In genomic region chr1:25279693-25280111, GRCh38 we compare ENCODE assay signal across 1 cellular context.
A peak's percentile ranks its signal among the peaks of the same experiment; 100 is the strongest.
TF ChIP-seq lines count a peak whose summit lies in the region.
"Not testable (repeated sequence)": the region's sequence is repeated elsewhere in the genome, so short reads cannot be mapped to it uniquely, and the experiment has no call there.

No MANE protein-coding gene starts in this region.

TF ChIP-seq in K562, 482 proteins besides CTCF, POLR2A, EP300 and RAD21 (continued from another document and continues in another):
- TF ChIP-seq, protein P1, sequence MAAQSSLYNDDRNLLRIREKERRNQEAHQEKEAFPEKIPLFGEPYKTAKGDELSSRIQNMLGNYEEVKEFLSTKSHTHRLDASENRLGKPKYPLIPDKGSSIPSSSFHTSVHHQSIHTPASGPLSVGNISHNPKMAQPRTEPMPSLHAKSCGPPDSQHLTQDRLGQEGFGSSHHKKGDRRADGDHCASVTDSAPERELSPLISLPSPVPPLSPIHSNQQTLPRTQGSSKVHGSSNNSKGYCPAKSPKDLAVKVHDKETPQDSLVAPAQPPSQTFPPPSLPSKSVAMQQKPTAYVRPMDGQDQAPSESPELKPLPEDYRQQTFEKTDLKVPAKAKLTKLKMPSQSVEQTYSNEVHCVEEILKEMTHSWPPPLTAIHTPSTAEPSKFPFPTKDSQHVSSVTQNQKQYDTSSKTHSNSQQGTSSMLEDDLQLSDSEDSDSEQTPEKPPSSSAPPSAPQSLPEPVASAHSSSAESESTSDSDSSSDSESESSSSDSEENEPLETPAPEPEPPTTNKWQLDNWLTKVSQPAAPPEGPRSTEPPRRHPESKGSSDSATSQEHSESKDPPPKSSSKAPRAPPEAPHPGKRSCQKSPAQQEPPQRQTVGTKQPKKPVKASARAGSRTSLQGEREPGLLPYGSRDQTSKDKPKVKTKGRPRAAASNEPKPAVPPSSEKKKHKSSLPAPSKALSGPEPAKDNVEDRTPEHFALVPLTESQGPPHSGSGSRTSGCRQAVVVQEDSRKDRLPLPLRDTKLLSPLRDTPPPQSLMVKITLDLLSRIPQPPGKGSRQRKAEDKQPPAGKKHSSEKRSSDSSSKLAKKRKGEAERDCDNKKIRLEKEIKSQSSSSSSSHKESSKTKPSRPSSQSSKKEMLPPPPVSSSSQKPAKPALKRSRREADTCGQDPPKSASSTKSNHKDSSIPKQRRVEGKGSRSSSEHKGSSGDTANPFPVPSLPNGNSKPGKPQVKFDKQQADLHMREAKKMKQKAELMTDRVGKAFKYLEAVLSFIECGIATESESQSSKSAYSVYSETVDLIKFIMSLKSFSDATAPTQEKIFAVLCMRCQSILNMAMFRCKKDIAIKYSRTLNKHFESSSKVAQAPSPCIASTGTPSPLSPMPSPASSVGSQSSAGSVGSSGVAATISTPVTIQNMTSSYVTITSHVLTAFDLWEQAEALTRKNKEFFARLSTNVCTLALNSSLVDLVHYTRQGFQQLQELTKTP (IDR thresholded peaks at IDR 0.05; ENCODE audit: low read depth in 1 of 2, partially characterized antibody in 2 of 2) = peak in 1 of 2 experiments; percentile 36
- TF ChIP-seq LEF1 (IDR thresholded peaks at IDR 0.05) (peak; percentile 62), TFAP4 (CRISPR knock-in tag; IDR thresholded peaks at IDR 0.05; ENCODE audit: borderline replicate concordance) (peak; percentile 91), ZC3H8 (IDR thresholded peaks at IDR 0.05) (peak; percentile 21; the same call in 1 of the 2 replicates), ELF4 (CRISPR knock-in tag; IDR thresholded peaks at IDR 0.05) (peak; percentile 12; the same call in 1 of the 2 replicates), ZNF584 (CRISPR knock-in tag; IDR thresholded peaks at IDR 0.05; ENCODE audit: low read depth) (peak; percentile 66; the same call in 1 of the 2 replicates), ARID1B (IDR thresholded peaks at IDR 0.05) (peak; percentile 97), POLR2AphosphoS5 (IDR thresholded peaks at IDR 0.05; ENCODE audit: control insufficient read depth, insufficient read depth, low read depth, low read length) (peak; percentile 87), C11orf30 (IDR thresholded peaks at IDR 0.05; ENCODE audit: low read depth) (0 out of 2 replicates have a peak, but pooled peaks have one; percentile 22), SMARCA4 (IDR thresholded peaks at IDR 0.05) (peak; percentile 92), ZEB2 (IDR thresholded peaks at IDR 0.05) (peak; percentile 81), CTBP1 (IDR thresholded peaks at IDR 0.05; ENCODE audit: borderline replicate concordance) (peak; percentile 99), VEZF1 (CRISPR knock-in tag; IDR thresholded peaks at IDR 0.05) (peak; percentile 64; the same call in 1 of the 2 replicates), DPF2 (IDR thresholded peaks at IDR 0.05) (peak; percentile 86; the same call in 1 of the 2 replicates), EGR1 (conservative IDR thresholded peaks at IDR 0.05) (peak; percentile 84), NCOA4 (IDR thresholded peaks at IDR 0.05; ENCODE audit: partially characterized antibody) (peak; percentile 26), ATF1 (tag; IDR thresholded peaks at IDR 0.05) (peak; percentile 46), MBD2 (IDR thresholded peaks at IDR 0.05; ENCODE audit: borderline replicate concordance, low read depth) (peak; percentile 58), SOX6 (IDR thresholded peaks at IDR 0.05) (peak; percentile 92), MYNN (IDR thresholded peaks at IDR 0.05) (peak; percentile 54; the same call in 1 of the 2 replicates), TRIM24 (IDR thresholded peaks at IDR 0.05) (peak; percentile 80 to 90), CC2D1A (IDR thresholded peaks at IDR 0.05) (peak; percentile 97), KDM1A (IDR thresholded peaks at IDR 0.05) (peak; percentile 92 to 94), PKNOX1 (IDR thresholded peaks at IDR 0.05) (0 out of 2 replicates have a peak, but pooled peaks have one; percentile 21), NFIC (IDR thresholded peaks at IDR 0.05) (peak; percentile 95), HDAC3 (IDR thresholded peaks at IDR 0.05; ENCODE audit: borderline replicate concordance, partially characterized antibody) (peak; percentile 86)
- TF ChIP-seq, protein P2, sequence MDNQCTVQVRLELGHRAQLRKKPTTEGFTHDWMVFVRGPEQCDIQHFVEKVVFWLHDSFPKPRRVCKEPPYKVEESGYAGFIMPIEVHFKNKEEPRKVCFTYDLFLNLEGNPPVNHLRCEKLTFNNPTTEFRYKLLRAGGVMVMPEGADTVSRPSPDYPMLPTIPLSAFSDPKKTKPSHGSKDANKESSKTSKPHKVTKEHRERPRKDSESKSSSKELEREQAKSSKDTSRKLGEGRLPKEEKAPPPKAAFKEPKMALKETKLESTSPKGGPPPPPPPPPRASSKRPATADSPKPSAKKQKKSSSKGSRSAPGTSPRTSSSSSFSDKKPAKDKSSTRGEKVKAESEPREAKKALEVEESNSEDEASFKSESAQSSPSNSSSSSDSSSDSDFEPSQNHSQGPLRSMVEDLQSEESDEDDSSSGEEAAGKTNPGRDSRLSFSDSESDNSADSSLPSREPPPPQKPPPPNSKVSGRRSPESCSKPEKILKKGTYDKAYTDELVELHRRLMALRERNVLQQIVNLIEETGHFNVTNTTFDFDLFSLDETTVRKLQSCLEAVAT (IDR thresholded peaks at IDR 0.05) = peak in 1 of 2 experiments; percentile 95; a peak in 2 of 4 replicates
- TF ChIP-seq, protein P3, sequence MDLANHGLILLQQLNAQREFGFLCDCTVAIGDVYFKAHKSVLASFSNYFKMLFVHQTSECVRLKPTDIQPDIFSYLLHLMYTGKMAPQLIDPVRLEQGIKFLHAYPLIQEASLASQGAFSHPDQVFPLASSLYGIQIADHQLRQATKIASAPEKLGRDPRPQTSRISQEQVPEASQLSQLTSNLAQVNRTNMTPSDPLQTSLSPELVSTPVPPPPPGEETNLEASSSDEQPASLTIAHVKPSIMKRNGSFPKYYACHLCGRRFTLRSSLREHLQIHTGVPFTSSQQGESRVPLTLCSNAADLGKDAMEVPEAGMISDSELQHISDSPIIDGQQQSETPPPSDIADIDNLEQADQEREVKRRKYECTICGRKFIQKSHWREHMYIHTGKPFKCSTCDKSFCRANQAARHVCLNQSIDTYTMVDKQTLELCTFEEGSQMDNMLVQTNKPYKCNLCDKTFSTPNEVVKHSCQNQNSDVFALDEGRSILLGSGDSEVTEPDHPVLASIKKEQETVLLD (IDR thresholded peaks at IDR 0.05) = 0 out of 2 replicates have a peak, but pooled peaks have one; percentile 50
- TF ChIP-seq, protein P4, sequence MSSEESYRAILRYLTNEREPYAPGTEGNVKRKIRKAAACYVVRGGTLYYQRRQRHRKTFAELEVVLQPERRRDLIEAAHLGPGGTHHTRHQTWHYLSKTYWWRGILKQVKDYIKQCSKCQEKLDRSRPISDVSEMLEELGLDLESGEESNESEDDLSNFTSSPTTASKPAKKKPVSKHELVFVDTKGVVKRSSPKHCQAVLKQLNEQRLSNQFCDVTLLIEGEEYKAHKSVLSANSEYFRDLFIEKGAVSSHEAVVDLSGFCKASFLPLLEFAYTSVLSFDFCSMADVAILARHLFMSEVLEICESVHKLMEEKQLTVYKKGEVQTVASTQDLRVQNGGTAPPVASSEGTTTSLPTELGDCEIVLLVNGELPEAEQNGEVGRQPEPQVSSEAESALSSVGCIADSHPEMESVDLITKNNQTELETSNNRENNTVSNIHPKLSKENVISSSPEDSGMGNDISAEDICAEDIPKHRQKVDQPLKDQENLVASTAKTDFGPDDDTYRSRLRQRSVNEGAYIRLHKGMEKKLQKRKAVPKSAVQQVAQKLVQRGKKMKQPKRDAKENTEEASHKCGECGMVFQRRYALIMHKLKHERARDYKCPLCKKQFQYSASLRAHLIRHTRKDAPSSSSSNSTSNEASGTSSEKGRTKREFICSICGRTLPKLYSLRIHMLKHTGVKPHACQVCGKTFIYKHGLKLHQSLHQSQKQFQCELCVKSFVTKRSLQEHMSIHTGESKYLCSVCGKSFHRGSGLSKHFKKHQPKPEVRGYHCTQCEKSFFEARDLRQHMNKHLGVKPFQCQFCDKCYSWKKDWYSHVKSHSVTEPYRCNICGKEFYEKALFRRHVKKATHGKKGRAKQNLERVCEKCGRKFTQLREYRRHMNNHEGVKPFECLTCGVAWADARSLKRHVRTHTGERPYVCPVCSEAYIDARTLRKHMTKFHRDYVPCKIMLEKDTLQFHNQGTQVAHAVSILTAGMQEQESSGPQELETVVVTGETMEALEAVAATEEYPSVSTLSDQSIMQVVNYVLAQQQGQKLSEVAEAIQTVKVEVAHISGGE (CRISPR knock-in tag; IDR thresholded peaks at IDR 0.05) = peak in 1 of 3 experiments; percentile 58; a peak in 2 of 6 replicates
- TF ChIP-seq ATF1, MYNN (CRISPR knock-in tag; IDR thresholded peaks at IDR 0.05): not testable (repeated sequence)
- TF ChIP-seq, protein P5, sequence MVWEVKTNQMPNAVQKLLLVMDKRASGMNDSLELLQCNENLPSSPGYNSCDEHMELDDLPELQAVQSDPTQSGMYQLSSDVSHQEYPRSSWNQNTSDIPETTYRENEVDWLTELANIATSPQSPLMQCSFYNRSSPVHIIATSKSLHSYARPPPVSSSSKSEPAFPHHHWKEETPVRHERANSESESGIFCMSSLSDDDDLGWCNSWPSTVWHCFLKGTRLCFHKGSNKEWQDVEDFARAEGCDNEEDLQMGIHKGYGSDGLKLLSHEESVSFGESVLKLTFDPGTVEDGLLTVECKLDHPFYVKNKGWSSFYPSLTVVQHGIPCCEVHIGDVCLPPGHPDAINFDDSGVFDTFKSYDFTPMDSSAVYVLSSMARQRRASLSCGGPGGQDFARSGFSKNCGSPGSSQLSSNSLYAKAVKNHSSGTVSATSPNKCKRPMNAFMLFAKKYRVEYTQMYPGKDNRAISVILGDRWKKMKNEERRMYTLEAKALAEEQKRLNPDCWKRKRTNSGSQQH (CRISPR knock-in tag; IDR thresholded peaks at IDR 0.05) = peak; percentile 31; the same call in 1 of the 2 replicates
- TF ChIP-seq, protein P6, sequence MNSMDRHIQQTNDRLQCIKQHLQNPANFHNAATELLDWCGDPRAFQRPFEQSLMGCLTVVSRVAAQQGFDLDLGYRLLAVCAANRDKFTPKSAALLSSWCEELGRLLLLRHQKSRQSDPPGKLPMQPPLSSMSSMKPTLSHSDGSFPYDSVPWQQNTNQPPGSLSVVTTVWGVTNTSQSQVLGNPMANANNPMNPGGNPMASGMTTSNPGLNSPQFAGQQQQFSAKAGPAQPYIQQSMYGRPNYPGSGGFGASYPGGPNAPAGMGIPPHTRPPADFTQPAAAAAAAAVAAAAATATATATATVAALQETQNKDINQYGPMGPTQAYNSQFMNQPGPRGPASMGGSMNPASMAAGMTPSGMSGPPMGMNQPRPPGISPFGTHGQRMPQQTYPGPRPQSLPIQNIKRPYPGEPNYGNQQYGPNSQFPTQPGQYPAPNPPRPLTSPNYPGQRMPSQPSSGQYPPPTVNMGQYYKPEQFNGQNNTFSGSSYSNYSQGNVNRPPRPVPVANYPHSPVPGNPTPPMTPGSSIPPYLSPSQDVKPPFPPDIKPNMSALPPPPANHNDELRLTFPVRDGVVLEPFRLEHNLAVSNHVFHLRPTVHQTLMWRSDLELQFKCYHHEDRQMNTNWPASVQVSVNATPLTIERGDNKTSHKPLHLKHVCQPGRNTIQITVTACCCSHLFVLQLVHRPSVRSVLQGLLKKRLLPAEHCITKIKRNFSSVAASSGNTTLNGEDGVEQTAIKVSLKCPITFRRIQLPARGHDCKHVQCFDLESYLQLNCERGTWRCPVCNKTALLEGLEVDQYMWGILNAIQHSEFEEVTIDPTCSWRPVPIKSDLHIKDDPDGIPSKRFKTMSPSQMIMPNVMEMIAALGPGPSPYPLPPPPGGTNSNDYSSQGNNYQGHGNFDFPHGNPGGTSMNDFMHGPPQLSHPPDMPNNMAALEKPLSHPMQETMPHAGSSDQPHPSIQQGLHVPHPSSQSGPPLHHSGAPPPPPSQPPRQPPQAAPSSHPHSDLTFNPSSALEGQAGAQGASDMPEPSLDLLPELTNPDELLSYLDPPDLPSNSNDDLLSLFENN (IDR thresholded peaks at IDR 0.05; ENCODE audit: low read depth in 2 of 2, low read length in 2 of 2) = peak in 1 of 2 experiments; percentile 86; a peak in 2 of 4 replicates
